8 cellular contexts compared by ENCODE assay signal in the genomic region with DNA sequence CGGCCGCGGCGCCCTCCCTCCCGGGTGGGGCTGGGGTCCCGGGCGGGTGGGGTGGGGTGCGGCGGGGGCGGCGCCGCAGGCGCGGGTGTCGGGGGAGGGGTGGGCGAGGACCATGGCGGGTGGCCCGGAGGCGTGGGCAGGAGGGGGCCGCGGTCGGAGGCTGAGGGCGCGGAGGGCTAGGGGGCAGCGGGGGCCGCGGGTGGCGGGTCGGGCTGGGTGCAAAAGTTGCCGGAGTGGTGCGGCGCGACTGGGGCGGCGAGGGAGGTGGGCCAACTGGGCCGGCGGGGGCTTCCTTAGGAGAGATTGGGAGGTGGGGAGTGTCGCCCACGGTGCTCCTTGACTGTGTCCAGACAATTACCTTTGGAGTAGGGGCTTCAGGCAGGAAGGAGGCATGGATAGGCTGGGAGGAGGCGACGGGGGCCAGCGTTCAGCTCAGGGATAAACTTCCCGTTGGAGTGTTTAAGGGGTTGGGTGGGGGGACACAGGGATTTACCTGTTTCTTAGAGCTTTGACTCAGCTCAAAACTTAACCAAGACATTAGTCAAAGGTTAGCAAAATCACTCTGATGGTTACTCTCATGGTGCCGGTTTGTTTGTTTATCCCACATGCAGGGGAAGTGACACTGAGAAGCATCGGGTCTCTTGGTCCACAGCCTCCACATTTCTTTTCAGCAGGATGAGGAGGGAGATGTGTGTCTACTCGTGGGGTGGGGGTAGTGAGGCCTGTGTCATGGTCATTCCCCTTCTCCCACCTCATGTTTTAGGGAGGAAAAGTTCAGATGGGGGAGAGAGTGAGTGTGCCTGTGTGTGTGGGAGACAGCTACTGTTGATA. TPM values are rescaled to one million over a fixed set of nuclear protein-coding genes. Genes with fewer than 3 reads are reported as not detected.
DNase-seq lines count a peak whose midpoint lies in the region; ATAC-seq and TF ChIP-seq lines count a peak whose summit lies in the region.

No MANE protein-coding gene starts in this region.

- peaks cover 54% of the 10 kb centered on the region in 2 donors for H3K4me1 Mint-ChIP-seq in natural killer cell

- H3K27me3 Mint-ChIP-seq in natural killer cell (ENCODE audit: low read depth in 2 of 2) = peaks cover 0 to 5% of the 10 kb centered on the region in 2 donors

- peaks cover 10 to 25% of the 10 kb centered on the region in 2 donors for H3K4me1 ChIP-seq in thoracic aorta (ENCODE audit: control insufficient read depth in 1 of 2, low read depth in 2 of 2)

- no peaks in the 10 kb centered on the region for H3K27me3 ChIP-seq in thoracic aorta (replicated peaks; ENCODE audit: insufficient read depth)

- ATAC-seq in HG02759 (IDR thresholded peaks at IDR 0.05; ENCODE audit: unreplicated experiment) (peak; percentile 29), natural killer cell (peak; percentile 16 to 19 (median 17)), thoracic aorta (ENCODE audit: insufficient number of reproducible peaks, low FRiP score, low read depth) (no peak)

- H3K27ac Mint-ChIP-seq in natural killer cell = peak overlapping the region; percentile 97 to 98

- no peaks in the 10 kb centered on the region for H3K9me3 ChIP-seq in thoracic aorta

- H3K4me3 ChIP-seq in thoracic aorta = peak overlapping the region; percentile 91

- H3K36me3 Mint-ChIP-seq in natural killer cell = no peaks in the 10 kb centered on the region

- TF ChIP-seq CTCF in natural killer cell (IDR thresholded peaks at IDR 0.05) (no peak), thoracic aorta (IDR thresholded peaks at IDR 0.05) (no peak)

- no peaks in the 10 kb centered on the region for H3K9me3 Mint-ChIP-seq in natural killer cell

- H3K36me3 ChIP-seq in thoracic aorta = no peaks in the 10 kb centered on the region

- H3K27ac ChIP-seq in thoracic aorta = peak overlapping the region; percentile 90 to 96

- H3K4me3 Mint-ChIP-seq in natural killer cell = peak overlapping the region; percentile 93

- intact Hi-C loops in natural killer cell (cut with micrococcal nuclease) = loop anchor here (1.0 kb wide), 2 partner anchors 36 to 90 kb away; partner anchors contain the start of gene CEP120

- DNase-seq in DMS 273 (lab: John Stamatoyannopoulos, UW; ENCODE audit: unreplicated experiment) (peak; percentile 61), DMS 273 treated with DMSO at 0.1 percent for 48 hours (lab: John Stamatoyannopoulos, UW) (no peak), NCI-H748 (lab: John Stamatoyannopoulos, UW; ENCODE audit: unreplicated experiment) (peak; percentile 57), fibroblast of peridontal ligament (ENCODE audit: extremely low read depth) (peak; percentile 27), natural killer cell (peak; percentile 46), thoracic aorta (ENCODE audit: low spot score) (no peak)
- peak; percentile 48 for DNase-seq in activated T-cell treated with anti-CD3 and anti-CD28 coated beads, Interleukin-2, amount 50 U/mL, for 1 hour

RNA-seq across cellular contexts. Expression of gene CSNK1G3, which starts 0.9 kb away (rescaled TPM):
- 100 to 1,000 TPM in 2 of 3 donors, 10 to 100 TPM in 1; 96.7 to 111 (median 101) TPM for total RNA-seq in natural killer cell
- total RNA-seq in thoracic aorta = 10 to 100 TPM; 18.4 to 50.2 TPM

Comparison
In these comparisons a context has a peak if more than half of its experiments do, and no peak if none do; other contexts are left out.
1. DNase-seq: peak in DMS 273 (single experiment), NCI-H748 (single experiment), activated T-cell treated with anti-CD3 and anti-CD28 coated beads, Interleukin-2, amount 50 U/mL, for 1 hour (single experiment), fibroblast of peridontal ligament (single experiment) and natural killer cell (single experiment); none in DMS 273 treated with DMSO at 0.1 percent for 48 hours (single experiment) and thoracic aorta (single experiment).